ENCODE assay signal across 8 cellular contexts in genomic region chr9:133040892-133041479, GRCh38. TPM values are rescaled to one million over a fixed set of nuclear protein-coding genes. Genes with fewer than 3 reads are reported as not detected.
DNase-seq lines count a peak whose midpoint lies in the region; ATAC-seq and TF ChIP-seq lines count a peak whose summit lies in the region.
"Not testable (repeated sequence)": the region's sequence is repeated elsewhere in the genome, so short reads cannot be mapped to it uniquely, and the experiment has no call there.

No MANE protein-coding gene starts in this region.

- H3K27ac ChIP-seq in PC-9, ovary, thyroid gland: not testable (repeated sequence)

- in situ Hi-C loops in KBM-7 (cut with MboI; ENCODE audit: low pct_unique_long_range_greater_than_20kb, low sequenced_read_pairs), result not testable (repeated sequence)

- not testable (repeated sequence) for H3K27me3 Mint-ChIP-seq in activated CD4-positive, alpha-beta memory T cell treated with anti-CD3 and anti-CD28 coated beads, Interleukin-2, amount 10 ng/mL, durations not matched to agents 7 days and 5 days

- TF ChIP-seq EP300 in ovary (IDR thresholded peaks at IDR 0.05), result not testable (repeated sequence)

- H3K4me1 Mint-ChIP-seq in activated CD4-positive, alpha-beta memory T cell treated with anti-CD3 and anti-CD28 coated beads, Interleukin-2, amount 10 ng/mL, durations not matched to agents 7 days and 5 days, result not testable (repeated sequence)

- H3K4me3 Mint-ChIP-seq in activated CD4-positive, alpha-beta memory T cell treated with anti-CD3 and anti-CD28 coated beads, Interleukin-2, amount 10 ng/mL, durations not matched to agents 7 days and 5 days, result not testable (repeated sequence)

- H3K36me3 Mint-ChIP-seq in activated CD4-positive, alpha-beta memory T cell treated with anti-CD3 and anti-CD28 coated beads, Interleukin-2, amount 10 ng/mL, durations not matched to agents 7 days and 5 days (ENCODE audit: low read depth), result peaks cover 30% of the 10 kb centered on the region

- not testable (repeated sequence) for H3F3A ChIP-seq in PC-9 (ENCODE audit: insufficient read depth, low read depth)

- intact Hi-C loops in PC-9 (cut with micrococcal nuclease; ENCODE audit: unreplicated experiment), result loop anchor here (1.0 kb wide), 1 partner anchor 103 kb away; no protein-coding TSS in a partner anchor
- intact Hi-C loops in left ventricle myocardium superior (cut with micrococcal nuclease), result not testable (repeated sequence)
- intact Hi-C loops in ovary (cut with DNase I), result loop anchor here in 3 of 4 donors (5.0 to 10.0 kb wide), 2 partner anchors 104 to 106 kb away; no protein-coding TSS in a partner anchor
- intact Hi-C loops in thyroid gland (cut with DNase I), result loop anchor here (10.0 kb wide), 1 partner anchor 104 kb away; no protein-coding TSS in a partner anchor

- H3K4me2 ChIP-seq in PC-9, result not testable (repeated sequence)

- H3K27me3 ChIP-seq in PC-9 (ENCODE audit: insufficient read depth, low read depth); ovary; thyroid gland: not testable (repeated sequence)

- H3K79me2 ChIP-seq in PC-9 (ENCODE audit: low read depth), result peaks cover 35% of the 10 kb centered on the region

- not testable (repeated sequence) for H3K4me3 ChIP-seq in PC-9; ovary; thyroid gland (replicated peaks in 1 of 3)

- not testable (repeated sequence) for H3K4me1 ChIP-seq in PC-9 (replicated peaks; ENCODE audit: insufficient read depth); ovary (ENCODE audit: insufficient read depth); thyroid gland

- BruUV-seq in PC-9 (replicated peaks; lab: Mats Ljungman, UMichigan), result not testable (repeated sequence)

- peak; percentile 73 for TF ChIP-seq CTCF in PC-9 (conservative IDR thresholded peaks at IDR 0.05)
- TF ChIP-seq CTCF in ovary (IDR thresholded peaks at IDR 0.05), result peak; percentile 26 to 47 (median 33)
- peak; percentile 10 to 57 (median 35) for TF ChIP-seq CTCF in thyroid gland (IDR thresholded peaks at IDR 0.05)

- H3K27ac Mint-ChIP-seq in activated CD4-positive, alpha-beta memory T cell treated with anti-CD3 and anti-CD28 coated beads, Interleukin-2, amount 10 ng/mL, durations not matched to agents 7 days and 5 days, result not testable (repeated sequence)

- CTCF ChIA-PET in PC-9 (lab: Charles Lee), result not testable (repeated sequence)
- CTCF ChIA-PET in activated CD4-positive, alpha-beta memory T cell treated with anti-CD3 and anti-CD28 coated beads, Interleukin-2, amount 10 ng/mL, durations not matched to agents 7 days and 5 days (lab: Charles Lee), result interaction anchor here (0.7 to 3.5 kb wide), 9 partner anchors 10 to 146 kb away, joined by 3 to 21 read pairs (median 5); partner anchors contain the start of gene GTF3C5

- TF ChIP-seq POLR2A in ovary (IDR thresholded peaks at IDR 0.05); thyroid gland (IDR thresholded peaks at IDR 0.05): not testable (repeated sequence)

- not testable (repeated sequence) for H3K36me3 ChIP-seq in PC-9 (ENCODE audit: low read depth); ovary
- H3K36me3 ChIP-seq in thyroid gland, result peaks cover 34 to 41% of the 10 kb centered on the region in 2 donors

- not testable (repeated sequence) for H3K9me3 Mint-ChIP-seq in activated CD4-positive, alpha-beta memory T cell treated with anti-CD3 and anti-CD28 coated beads, Interleukin-2, amount 10 ng/mL, durations not matched to agents 7 days and 5 days

- H4K20me1 ChIP-seq in PC-9 (ENCODE audit: insufficient read depth), result peaks cover 45% of the 10 kb centered on the region

- POLR2A ChIA-PET in PC-9 (lab: Charles Lee; ENCODE audit: unreplicated experiment), result not testable (repeated sequence)
- POLR2A ChIA-PET in activated CD4-positive, alpha-beta memory T cell treated with anti-CD3 and anti-CD28 coated beads, Interleukin-2, amount 10 ng/mL, durations not matched to agents 7 days and 5 days (lab: Charles Lee), result interaction anchor here (1.3 to 1.7 kb wide), 2 partner anchors 10 to 107 kb away, joined by 4 to 9 read pairs; partner anchors contain the start of gene GTF3C5

- DNase-seq in D341Med (ENCODE audit: low spot score) (peak; percentile 29), KBM-7 (peak; percentile 39), PC-9 (peak; percentile 38 to 56), cerebellar cortex (ENCODE audit: low spot score) (peak; percentile 61), left ventricle myocardium superior (peak; percentile 72), ovary (peak; percentile 63 to 78 (median 71)), thyroid gland (peak; percentile 65)
- peak; percentile 58 for DNase-seq in activated CD4-positive, alpha-beta memory T cell treated with anti-CD3 and anti-CD28 coated beads, Interleukin-2, amount 10 ng/mL, durations not matched to agents 7 days and 5 days

- H3K9me2 ChIP-seq in PC-9 (ENCODE audit: insufficient read depth), result not testable (repeated sequence)

- ATAC-seq in left ventricle myocardium superior, result not testable (repeated sequence)

- not testable (repeated sequence) for H2AFZ ChIP-seq in PC-9

- WGBS in ovary, 3 donors, result 75 to 77% (median 76%) methylated on average over 12 of the region's 12 CpGs
- 83 to 86% methylated on average over 11 to 12 of the region's 12 CpGs for WGBS in thyroid gland, 2 donors

- not testable (repeated sequence) for H3K9me3 ChIP-seq in PC-9 (ENCODE audit: insufficient read depth, low read depth); ovary; thyroid gland

RNA-seq across cellular contexts. Expression of gene GTF3C5, which starts 10.2 kb away (rescaled TPM):
- total RNA-seq in PC-9 (2021), result 79.6 and 107 TPM in 2 replicates
- total RNA-seq in activated CD4-positive, alpha-beta memory T cell treated with anti-CD3 and anti-CD28 coated beads, Interleukin-2, amount 10 ng/mL, durations not matched to agents 7 days and 5 days, result 10 to 100 TPM; 66.8 to 67.3 TPM
- 60.8 TPM for total RNA-seq in left ventricle myocardium superior
- total RNA-seq in ovary, result 10 to 100 TPM; 44.2 to 61.4 (median 52.2) TPM
- 10 to 100 TPM; 32.3 to 71.6 TPM for polyA plus RNA-seq in ovary
- 10 to 100 TPM; 49.3 to 69.0 (median 56.8) TPM for total RNA-seq in thyroid gland

RNA-seq across cellular contexts. Expression of gene CEL, which starts 20.8 kb away (rescaled TPM):
- 2.7 TPM in 2 replicates for total RNA-seq in PC-9 (2021)
- total RNA-seq in activated CD4-positive, alpha-beta memory T cell treated with anti-CD3 and anti-CD28 coated beads, Interleukin-2, amount 10 ng/mL, durations not matched to agents 7 days and 5 days, result 1 to 10 TPM; 1.1 to 1.4 TPM
- total RNA-seq in left ventricle myocardium superior, result 7.2 TPM
- total RNA-seq in ovary, result 10 to 100 TPM in 1 of 7 donors, 1 to 10 TPM in 6; 1.8 to 13.6 (median 2.9) TPM
- 1 to 10 TPM; 1.3 TPM for polyA plus RNA-seq in ovary
- under 1 TPM in 3 of 4 donors, not detected in 1; 0.27 to 0.46 (median 0.33) TPM for total RNA-seq in thyroid gland
